In the genomic region with DNA sequence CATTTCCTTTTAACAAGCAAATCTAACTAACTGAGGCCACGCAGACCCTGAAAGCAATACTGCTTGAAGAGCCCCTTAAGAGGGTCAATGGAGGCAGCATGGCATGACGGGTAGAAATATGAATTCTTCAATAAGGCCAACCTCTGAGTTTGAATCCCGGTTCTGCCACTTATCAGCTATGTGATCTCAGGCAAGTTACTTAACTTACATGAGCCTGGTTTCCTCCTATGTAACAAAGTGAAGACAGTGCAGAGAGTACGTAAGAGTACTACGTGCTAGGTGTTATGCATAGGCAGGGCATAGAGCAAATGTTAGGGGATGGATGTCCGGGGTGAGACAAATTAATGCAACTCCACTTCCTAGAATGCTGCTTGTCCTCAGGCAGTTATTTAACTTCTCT, we compare ENCODE assay signal across 23 cellular contexts. TPM values are rescaled to one million over a fixed set of nuclear protein-coding genes. Genes with fewer than 3 reads are reported as not detected.
DNase-seq lines count a peak whose midpoint lies in the region; TF ChIP-seq lines count a peak whose summit lies in the region.
"Had no signal": no experiment of that assay in that cellular context is flagged by ENCODE, and none has a peak within 500 bp of the region (broad histone marks: within the 10 kb centered on the region; RNA-seq: fewer than 3 reads in every experiment).

No MANE protein-coding gene starts in this region.

- no peak overlapping the region for H3K9ac ChIP-seq in trophoblast cell (ENCODE audit: low read length)
- no peak overlapping the region for H3K9ac ChIP-seq in Karpas-422 (ENCODE audit: low read length)

- H2AFZ ChIP-seq in trophoblast cell (ENCODE audit: insufficient read depth, low read length, poor library complexity) = no peak overlapping the region
- H2AFZ ChIP-seq in Karpas-422 (ENCODE audit: low read length) = no peak overlapping the region
- H2AFZ ChIP-seq: GM23338 had no signal

- no peaks in the 10 kb centered on the region for H3K9me3 Mint-ChIP-seq in activated naive CD4-positive, alpha-beta T cell treated with anti-CD3 and anti-CD28 coated beads, Interleukin-2, amount 10 ng/mL, durations not matched to agents 7 days and 5 days
- no peaks in the 10 kb centered on the region for H3K9me3 Mint-ChIP-seq in CD8-positive, alpha-beta memory T cell
- H3K9me3 Mint-ChIP-seq in neural crest cell = no peaks in the 10 kb centered on the region
- H3K9me3 Mint-ChIP-seq: CD4-positive, alpha-beta memory T cell; H9 had no signal

- H3K4me1 ChIP-seq in CD8-positive, alpha-beta memory T cell (ENCODE audit: insufficient read depth, low read length) = peaks cover 5% of the 10 kb centered on the region
- H3K4me1 ChIP-seq in trophoblast cell (ENCODE audit: control insufficient read depth in 1 of 2, insufficient read depth in 2 of 2, low read length in 2 of 2) = no peaks in the 10 kb centered on the region
- peaks cover 9% of the 10 kb centered on the region for H3K4me1 ChIP-seq in Karpas-422 (ENCODE audit: low read length)
- H3K4me1 ChIP-seq: BE2C, Caco-2 had no signal

- H4K12ac ChIP-seq in trophoblast cell (ENCODE audit: low read depth, low read length) = no peak overlapping the region

- peaks cover 6% of the 10 kb centered on the region for H3K79me1 ChIP-seq in trophoblast cell (ENCODE audit: low read length)

- no peak overlapping the region for H3K4me3 Mint-ChIP-seq in activated naive CD4-positive, alpha-beta T cell treated with anti-CD3 and anti-CD28 coated beads, Interleukin-2, amount 10 ng/mL, durations not matched to agents 7 days and 5 days
- no peak overlapping the region for H3K4me3 Mint-ChIP-seq in CD8-positive, alpha-beta memory T cell
- peak overlapping the region; percentile 56 for H3K4me3 Mint-ChIP-seq in neural crest cell
- H3K4me3 Mint-ChIP-seq: CD4-positive, alpha-beta memory T cell; GM23338; H9 had no signal

- no peaks in the 10 kb centered on the region for H3K36me3 ChIP-seq in CD8-positive, alpha-beta memory T cell (ENCODE audit: insufficient read depth, low read length)
- H3K36me3 ChIP-seq in trophoblast cell (ENCODE audit: control insufficient read depth in 1 of 2, insufficient read depth in 2 of 2, low read length in 2 of 2) = peaks cover 6 to 9% of the 10 kb centered on the region in 2 experiments
- no peaks in the 10 kb centered on the region for H3K36me3 ChIP-seq in Karpas-422 (ENCODE audit: insufficient read depth, low read length)
- H3K36me3 ChIP-seq: BE2C had no signal

- peak overlapping the region; percentile 43 for H3K23ac ChIP-seq in trophoblast cell (ENCODE audit: low read length)

- no peaks in the 10 kb centered on the region for H3K9me3 ChIP-seq in CD8-positive, alpha-beta memory T cell (ENCODE audit: low read length)
- H3K9me3 ChIP-seq in trophoblast cell (ENCODE audit: insufficient read depth, low read depth, low read length) (no peaks in the 10 kb centered on the region), Karpas-422 (ENCODE audit: low read length) (no peaks in the 10 kb centered on the region)
- H3K9me3 ChIP-seq: A549, BE2C, Caco-2 had no signal

- H4K8ac ChIP-seq in trophoblast cell (ENCODE audit: low read depth, low read length) = no peak overlapping the region

- CTCF ChIA-PET in activated naive CD4-positive, alpha-beta T cell treated with anti-CD3 and anti-CD28 coated beads, Interleukin-2, amount 10 ng/mL, durations not matched to agents 7 days and 5 days (lab: Charles Lee) = interaction anchor here (1.5 kb wide), 1 partner anchor 14 kb away, joined by 3 read pairs; no protein-coding TSS in a partner anchor
- CTCF ChIA-PET in CD8-positive, alpha-beta memory T cell (lab: Charles Lee) = no interaction called here

- H4K20me1 ChIP-seq in Karpas-422 (ENCODE audit: insufficient read depth, low read depth, low read length) = peaks cover 4% of the 10 kb centered on the region; the same call in 1 of the 2 replicates

- no peak overlapping the region for H2BK5ac ChIP-seq in trophoblast cell (ENCODE audit: low read depth, low read length, poor library complexity)

- H2AK5ac ChIP-seq in trophoblast cell (ENCODE audit: low read length) = no peak overlapping the region

- H3K9me2 ChIP-seq in Karpas-422 (replicated peaks; ENCODE audit: insufficient read depth, low read length) = no peaks in the 10 kb centered on the region

- TF ChIP-seq CTCF in neural crest cell (conservative IDR thresholded peaks at IDR 0.05) = no peak

- H2BK12ac ChIP-seq in trophoblast cell (ENCODE audit: low read length) = no peak overlapping the region

- peak overlapping the region; percentile 25 for H3K27ac ChIP-seq in CD8-positive, alpha-beta memory T cell (ENCODE audit: low read depth, low read length)
- H3K27ac ChIP-seq in trophoblast cell (ENCODE audit: low read depth, low read length) (no peak overlapping the region), Karpas-422 (ENCODE audit: low read length) (no peak overlapping the region)
- H3K27ac ChIP-seq: A549 had no signal

- no peak overlapping the region for H3K4me3 ChIP-seq in CD8-positive, alpha-beta memory T cell (ENCODE audit: low read length)
- no peak overlapping the region for H3K4me3 ChIP-seq in trophoblast cell (ENCODE audit: low read depth, low read length)
- no peak overlapping the region for H3K4me3 ChIP-seq in Karpas-422 (ENCODE audit: low read length)
- H3K4me3 ChIP-seq: A549, GM12878, GM23338 had no signal

- H3K4me1 Mint-ChIP-seq in activated naive CD4-positive, alpha-beta T cell treated with anti-CD3 and anti-CD28 coated beads, Interleukin-2, amount 10 ng/mL, durations not matched to agents 7 days and 5 days = peaks cover 20% of the 10 kb centered on the region
- peaks cover 18 to 39% (median 30%) of the 10 kb centered on the region in 3 donors for H3K4me1 Mint-ChIP-seq in CD8-positive, alpha-beta memory T cell
- peaks cover 46% of the 10 kb centered on the region for H3K4me1 Mint-ChIP-seq in neural crest cell

- H3K14ac ChIP-seq in trophoblast cell (ENCODE audit: low read length) = no peak overlapping the region

- no peak overlapping the region for H3K4me2 ChIP-seq in trophoblast cell (ENCODE audit: low read length)
- H3K4me2 ChIP-seq in Karpas-422 (ENCODE audit: low read depth, low read length, poor library complexity, severe bottlenecking) = no peak overlapping the region
- H3K4me2 ChIP-seq: A549, GM23338 had no signal

- no peaks in the 10 kb centered on the region for H3K27me3 Mint-ChIP-seq in activated naive CD4-positive, alpha-beta T cell treated with anti-CD3 and anti-CD28 coated beads, Interleukin-2, amount 10 ng/mL, durations not matched to agents 7 days and 5 days
- no peaks in the 10 kb centered on the region for H3K27me3 Mint-ChIP-seq in CD8-positive, alpha-beta memory T cell
- H3K27me3 Mint-ChIP-seq in neural crest cell (ENCODE audit: low read depth) = no peaks in the 10 kb centered on the region
- H3K27me3 Mint-ChIP-seq: CD4-positive, alpha-beta memory T cell had no signal

- no peak for DNase-seq in activated naive CD4-positive, alpha-beta T cell treated with anti-CD3 and anti-CD28 coated beads, Interleukin-2, amount 10 ng/mL, durations not matched to agents 7 days and 5 days
- no peak for DNase-seq in activated naive CD4-positive, alpha-beta T cell treated with anti-CD3 and anti-CD28 coated beads, Interleukin-2, amount 50 U/mL, for 16 hours
- no peak for DNase-seq in CD8-positive, alpha-beta memory T cell
- DNase-seq in neural crest cell (ENCODE audit: low read depth, low spot score) (no peak), trophoblast cell (no peak), NCI-H774 (lab: John Stamatoyannopoulos, UW) (no peak), Karpas-422 (no peak), anterior cingulate cortex (lab: John Stamatoyannopoulos, UW) (no peak)
- DNase-seq: 8988T; ACHN; AML-193; BE2C; C1 segment of cervical spinal cord; Caco-2; CD4-positive, alpha-beta memory T cell; DMS153; EL; GDM1; H9 had no signal

- POLR2A ChIA-PET in CD8-positive, alpha-beta memory T cell (lab: Charles Lee) = no interaction called here

- no peak overlapping the region for H3K4ac ChIP-seq in trophoblast cell (ENCODE audit: low read depth, low read length)

- H3K27me3 ChIP-seq in CD8-positive, alpha-beta memory T cell (ENCODE audit: insufficient read depth, low read length, poor library complexity, severe bottlenecking) = no peaks in the 10 kb centered on the region
- no peaks in the 10 kb centered on the region for H3K27me3 ChIP-seq in trophoblast cell (ENCODE audit: insufficient read depth, low read length)
- no peaks in the 10 kb centered on the region for H3K27me3 ChIP-seq in Karpas-422 (ENCODE audit: low read length)
- H3K27me3 ChIP-seq: BE2C had no signal

- H4K91ac ChIP-seq in trophoblast cell (ENCODE audit: low read depth, low read length) = no peak overlapping the region

- no CpG with 5 or more reads among the region's 6 CpGs for WGBS in trophoblast cell (ENCODE audit: extremely low coverage, insufficient coverage, insufficient read length)

- H2BK120ac ChIP-seq in trophoblast cell (ENCODE audit: insufficient read depth, low read length, poor library complexity) = no peak overlapping the region

- peak overlapping the region; percentile 3 for H3K27ac Mint-ChIP-seq in activated naive CD4-positive, alpha-beta T cell treated with anti-CD3 and anti-CD28 coated beads, Interleukin-2, amount 10 ng/mL, durations not matched to agents 7 days and 5 days
- H3K27ac Mint-ChIP-seq in CD8-positive, alpha-beta memory T cell = peak overlapping the region in 1 of 8 donors; percentile 20
- no peak overlapping the region for H3K27ac Mint-ChIP-seq in neural crest cell (ENCODE audit: unreplicated experiment)
- H3K27ac Mint-ChIP-seq: GM23338, H9 had no signal

- H3K79me2 ChIP-seq in trophoblast cell (ENCODE audit: control insufficient read depth, insufficient read depth, low read length, poor library complexity) (peaks cover 7% of the 10 kb centered on the region), Karpas-422 (ENCODE audit: low read length) (peaks cover 12% of the 10 kb centered on the region; the same call in 1 of the 2 replicates)

- no peak overlapping the region for H3K18ac ChIP-seq in trophoblast cell (ENCODE audit: low read length)

- peaks cover 5% of the 10 kb centered on the region for H3K36me3 Mint-ChIP-seq in activated naive CD4-positive, alpha-beta T cell treated with anti-CD3 and anti-CD28 coated beads, Interleukin-2, amount 10 ng/mL, durations not matched to agents 7 days and 5 days
- H3K36me3 Mint-ChIP-seq in CD8-positive, alpha-beta memory T cell = peaks cover 0 to 11% (median 0%) of the 10 kb centered on the region in 3 donors
- H3K36me3 Mint-ChIP-seq in neural crest cell (ENCODE audit: low read depth) = no peaks in the 10 kb centered on the region

RNA-seq across cellular contexts. Expression of gene HOMEZ, which starts 4.7 kb away (rescaled TPM):
- total RNA-seq in CD8-positive, alpha-beta memory T cell = 10 to 100 TPM; 12.8 to 13.4 TPM
- polyA plus RNA-seq in CD8-positive, alpha-beta memory T cell = 4.9 TPM
- 14.8 and 17.2 TPM in 2 replicates for total RNA-seq in neural crest cell
- polyA plus RNA-seq in trophoblast cell (2013) = 15.2 and 16.7 TPM in 2 replicates
- total RNA-seq in Karpas-422 (2014; rRNA removed; shearing (Covaris generic); ENCODE audit: low replicate concordance) = 9.3 and 12.7 TPM in 2 replicates

RNA-seq across cellular contexts. Expression of gene PPP1R3E, which starts 21.4 kb away (rescaled TPM):
- total RNA-seq in CD8-positive, alpha-beta memory T cell = 10 to 100 TPM; 16.2 to 18.2 TPM
- polyA plus RNA-seq in CD8-positive, alpha-beta memory T cell = 2.0 TPM
- 13.6 and 15.0 TPM in 2 replicates for total RNA-seq in neural crest cell
- 3.7 and 3.8 TPM in 2 replicates for polyA plus RNA-seq in trophoblast cell (2013)
- 48.3 and 70.4 TPM in 2 replicates for total RNA-seq in Karpas-422 (2014; rRNA removed; shearing (Covaris generic); ENCODE audit: low replicate concordance)

RNA-seq across cellular contexts. Expression of gene BCL2L2, which starts 25.4 kb away (rescaled TPM):
- total RNA-seq in CD8-positive, alpha-beta memory T cell = 1 to 10 TPM in 1 of 2 experiments, under 1 TPM in 1; 0.86 to 1.0 TPM
- 0.29 TPM for polyA plus RNA-seq in CD8-positive, alpha-beta memory T cell
- total RNA-seq in neural crest cell = 21.9 and 24.8 TPM in 2 replicates
- polyA plus RNA-seq in trophoblast cell (2013) = 11.3 and 11.5 TPM in 2 replicates
- 15.1 and 18.3 TPM in 2 replicates for total RNA-seq in Karpas-422 (2014; rRNA removed; shearing (Covaris generic); ENCODE audit: low replicate concordance)
- polyA plus RNA-seq: CD4-positive, alpha-beta memory T cell had no signal

RNA-seq across cellular contexts. Expression of gene PABPN1, which starts 40.0 kb away (rescaled TPM):
- total RNA-seq in CD8-positive, alpha-beta memory T cell = 100 to 1,000 TPM; 308 TPM
- polyA plus RNA-seq in CD8-positive, alpha-beta memory T cell = 125 TPM
- total RNA-seq in neural crest cell = 375 and 379 TPM in 2 replicates
- polyA plus RNA-seq in trophoblast cell (2013) = 159 and 161 TPM in 2 replicates
- total RNA-seq in Karpas-422 (2014; rRNA removed; shearing (Covaris generic); ENCODE audit: low replicate concordance) = 126 and 195 TPM in 2 replicates

RNA-seq across cellular contexts. Expression of gene RNF212B, which starts 43.5 kb away (rescaled TPM):
- total RNA-seq in CD8-positive, alpha-beta memory T cell = not detected
- not detected for polyA plus RNA-seq in CD8-positive, alpha-beta memory T cell
- total RNA-seq in neural crest cell = not detected in 2 replicates
- polyA plus RNA-seq in trophoblast cell (2013) = 0.05 and 0.29 TPM in 2 replicates
- not detected in 2 replicates for total RNA-seq in Karpas-422 (2014; rRNA removed; shearing (Covaris generic); ENCODE audit: low replicate concordance)
- total RNA-seq: Caco-2; CD4-positive, alpha-beta memory T cell; GM12878; GM23338; H4 had no signal
- polyA plus RNA-seq: A549; CD4-positive, alpha-beta memory T cell; GM12878; GM23338 had no signal
